20 cellular contexts compared by ENCODE assay signal in genomic region chr15:41789662-41790061, GRCh38. TPM values are rescaled to one million over a fixed set of nuclear protein-coding genes. Genes with fewer than 3 reads are reported as not detected.
DNase-seq lines count a peak whose midpoint lies in the region; ATAC-seq and TF ChIP-seq lines count a peak whose summit lies in the region.
"Had no signal": no experiment of that assay in that cellular context is flagged by ENCODE, and none has a peak within 500 bp of the region (broad histone marks: within the 10 kb centered on the region; RNA-seq: fewer than 3 reads in every experiment).

No MANE protein-coding gene starts in this region.

- POLR2A ChIA-PET in Caco-2 (lab: Charles Lee), result no interaction called here

- TF ChIP-seq CTCF in Caco-2 (IDR thresholded peaks at IDR 0.05; ENCODE audit: insufficient read depth in 1 of 2, low read depth in 1 of 2, low read length in 1 of 2, severe bottlenecking in 1 of 2, unreplicated experiment in 1 of 2) (no peak), RWPE2 (IDR thresholded peaks at IDR 0.05; ENCODE audit: poor library complexity, severe bottlenecking) (no peak), endothelial cell (IDR thresholded peaks at IDR 0.05; ENCODE audit: unreplicated experiment) (no peak), spleen (IDR thresholded peaks at IDR 0.05 in 8 of 11, conservative IDR thresholded peaks at IDR 0.05 in 3 of 11) (no peak)

- H3K27me3 Mint-ChIP-seq in Caco-2 (ENCODE audit: insufficient read depth, unreplicated experiment), result no peaks in the 10 kb centered on the region
- peaks cover 5% of the 10 kb centered on the region for H3K27me3 Mint-ChIP-seq in endothelial cell (ENCODE audit: unreplicated experiment)
- H3K27me3 Mint-ChIP-seq: activated naive CD4-positive, alpha-beta T cell treated with anti-CD3 and anti-CD28 coated beads, Interleukin-2, amount 10 ng/mL, durations not matched to agents 7 days and 5 days; dendritic cell treated with granulocyte-macrophage colony-stimulating factor and Interleukin-4, amounts not matched to agents 40 ng/mL and 50 ng/mL, for 4 days; stimulated activated naive CD8-positive, alpha-beta T cell treated with anti-CD3 and anti-CD28 coated beads, Interleukin-15, amount 100 ng/mL, for 72 hours had no signal

- no peak for DNase-seq in Caco-2
- no peak for DNase-seq in RWPE2 (ENCODE audit: low spot score)
- no peak for DNase-seq in endothelial cell (ENCODE audit: low spot score)
- DNase-seq in spleen, result no peak
- no peak for DNase-seq in midbrain (lab: John Stamatoyannopoulos, UW)
- no peak for DNase-seq in activated CD4-positive, alpha-beta T cell treated with anti-CD3 and anti-CD28 coated beads for 1 hour
- DNase-seq in NCI-H1105 (lab: John Stamatoyannopoulos, UW), result no peak
- DNase-seq: activated CD4-positive, alpha-beta T cell treated with anti-CD3 and anti-CD28 coated beads, Interleukin-2, amount 50 U/mL, for 1 hour; activated naive CD4-positive, alpha-beta T cell treated with anti-CD3 and anti-CD28 coated beads, Interleukin-2, amount 10 ng/mL, durations not matched to agents 7 days and 5 days; activated T-cell treated with anti-CD3 and anti-CD28 coated beads for 4 hours; body of pancreas; COR-L47; head of caudate nucleus; NCI-H1048; NCI-H774; SK-N-SH; stimulated activated naive CD8-positive, alpha-beta T cell treated with anti-CD3 and anti-CD28 coated beads, Interleukin-15, amount 100 ng/mL, for 72 hours had no signal

- H3K4me3 ChIP-seq in Caco-2 (ENCODE audit: low read depth, low read length) (no peak overlapping the region), RWPE2 (ENCODE audit: severe bottlenecking) (no peak overlapping the region), spleen (no peak overlapping the region)
- H3K4me3 ChIP-seq: body of pancreas had no signal

- H3K4me1 Mint-ChIP-seq in Caco-2 (ENCODE audit: low read depth, unreplicated experiment) (peaks cover 31% of the 10 kb centered on the region), endothelial cell (ENCODE audit: unreplicated experiment) (peaks cover 53% of the 10 kb centered on the region)

- ATAC-seq in RWPE2 (ENCODE audit: low read depth) (no peak), GM19455 (IDR thresholded peaks at IDR 0.05; ENCODE audit: unreplicated experiment) (no peak)
- ATAC-seq: body of pancreas; stimulated activated naive CD8-positive, alpha-beta T cell treated with anti-CD3 and anti-CD28 coated beads, Interleukin-15, amount 100 ng/mL, for 72 hours had no signal

- CTCF ChIA-PET in Caco-2 (lab: Charles Lee), result interaction anchor here (1.0 to 1.1 kb wide), 2 partner anchors 9 to 15 kb away, joined by 3 read pairs; partner anchors contain the start of gene MAPKBP1

- no peak for TF ChIP-seq POLR2A in spleen (IDR thresholded peaks at IDR 0.05)

- H3K4me3 Mint-ChIP-seq in Caco-2 (ENCODE audit: unreplicated experiment) (no peak overlapping the region), endothelial cell (ENCODE audit: unreplicated experiment) (no peak overlapping the region)
- H3K4me3 Mint-ChIP-seq: activated naive CD4-positive, alpha-beta T cell treated with anti-CD3 and anti-CD28 coated beads, Interleukin-2, amount 10 ng/mL, durations not matched to agents 7 days and 5 days; dendritic cell treated with granulocyte-macrophage colony-stimulating factor and Interleukin-4, amounts not matched to agents 40 ng/mL and 50 ng/mL, for 4 days; stimulated activated naive CD8-positive, alpha-beta T cell treated with anti-CD3 and anti-CD28 coated beads, Interleukin-15, amount 100 ng/mL, for 72 hours had no signal

- H3K9me3 Mint-ChIP-seq in Caco-2 (ENCODE audit: unreplicated experiment) (no peaks in the 10 kb centered on the region), endothelial cell (ENCODE audit: unreplicated experiment) (no peaks in the 10 kb centered on the region)
- H3K9me3 Mint-ChIP-seq: activated naive CD4-positive, alpha-beta T cell treated with anti-CD3 and anti-CD28 coated beads, Interleukin-2, amount 10 ng/mL, durations not matched to agents 7 days and 5 days; dendritic cell treated with granulocyte-macrophage colony-stimulating factor and Interleukin-4, amounts not matched to agents 40 ng/mL and 50 ng/mL, for 4 days; IgD-negative memory B cell; stimulated activated naive CD8-positive, alpha-beta T cell treated with anti-CD3 and anti-CD28 coated beads, Interleukin-15, amount 100 ng/mL, for 72 hours had no signal

- H3K27me3 ChIP-seq in Caco-2 (replicated peaks; ENCODE audit: control insufficient read depth, insufficient read depth, low read length) (no peaks in the 10 kb centered on the region), RWPE2 (ENCODE audit: insufficient read depth, poor library complexity, severe bottlenecking) (no peaks in the 10 kb centered on the region), spleen (replicated peaks in 1 of 7) (no peaks in the 10 kb centered on the region)
- H3K27me3 ChIP-seq: body of pancreas had no signal

- intact Hi-C loops in Caco-2 (cut with micrococcal nuclease; ENCODE audit: unreplicated experiment), result no loop called here
- intact Hi-C loops in spleen (cut with DNase I; ENCODE audit: low total_unique reads), result no loop called here

- H3K4me1 ChIP-seq in Caco-2, result peaks cover 36% of the 10 kb centered on the region
- H3K4me1 ChIP-seq in RWPE2 (ENCODE audit: insufficient read depth, poor library complexity, severe bottlenecking), result peaks cover 61% of the 10 kb centered on the region
- H3K4me1 ChIP-seq in spleen, result peaks cover 16 to 67% (median 46%) of the 10 kb centered on the region in 6 donors

- BruUV-seq in Caco-2 (replicated peaks; lab: Mats Ljungman, UMichigan), result no TSS peak

- no peaks in the 10 kb centered on the region for H3K9me3 ChIP-seq in Caco-2
- no peaks in the 10 kb centered on the region for H3K9me3 ChIP-seq in RWPE2 (ENCODE audit: severe bottlenecking)
- no peaks in the 10 kb centered on the region for H3K9me3 ChIP-seq in spleen
- H3K9me3 ChIP-seq: body of pancreas, SK-N-SH had no signal

- H3K27ac Mint-ChIP-seq in Caco-2 (ENCODE audit: unreplicated experiment) (peak overlapping the region; percentile 39), endothelial cell (ENCODE audit: unreplicated experiment) (peak overlapping the region; percentile 100)
- H3K27ac Mint-ChIP-seq: dendritic cell treated with granulocyte-macrophage colony-stimulating factor and Interleukin-4, amounts not matched to agents 40 ng/mL and 50 ng/mL, for 4 days; IgD-negative memory B cell; stimulated activated naive CD8-positive, alpha-beta T cell treated with anti-CD3 and anti-CD28 coated beads, Interleukin-15, amount 100 ng/mL, for 72 hours had no signal

- H3K36me3 ChIP-seq in Caco-2 (ENCODE audit: control insufficient read depth, insufficient read depth, low read length) (no peaks in the 10 kb centered on the region), RWPE2 (ENCODE audit: low read depth) (peaks cover 19% of the 10 kb centered on the region), spleen (no peaks in the 10 kb centered on the region)

- H3K27ac ChIP-seq in RWPE2 (ENCODE audit: poor library complexity, severe bottlenecking) (peak overlapping the region; percentile 90), spleen (peak overlapping the region in 5 of 8 donors; percentile 21 to 71 (median 56))
- H3K27ac ChIP-seq: body of pancreas had no signal

- peaks cover 11% of the 10 kb centered on the region for H3K36me3 Mint-ChIP-seq in Caco-2 (ENCODE audit: insufficient read depth, unreplicated experiment)
- peaks cover 8% of the 10 kb centered on the region for H3K36me3 Mint-ChIP-seq in endothelial cell (ENCODE audit: low read depth, unreplicated experiment)
- H3K36me3 Mint-ChIP-seq: activated naive CD4-positive, alpha-beta T cell treated with anti-CD3 and anti-CD28 coated beads, Interleukin-2, amount 10 ng/mL, durations not matched to agents 7 days and 5 days had no signal

RNA-seq across cellular contexts. Expression of gene MAPKBP1, which starts 15.4 kb away (rescaled TPM):
- 16.2 and 23.0 TPM in 2 replicates for total RNA-seq in Caco-2 (2022)
- 36.2 TPM for total RNA-seq in endothelial cell (ENCODE audit: unreplicated experiment)
- 10 to 100 TPM; 19.9 to 44.5 (median 37.4) TPM for total RNA-seq in spleen
- 10 to 100 TPM in 2 of 3 donors, 1 to 10 TPM in 1; 2.4 to 16.6 (median 12.5) TPM for polyA plus RNA-seq in spleen

RNA-seq across cellular contexts. Expression of gene JMJD7, which starts 38.2 kb away (rescaled TPM):
- total RNA-seq in Caco-2 (2022), result 10.9 and 12.2 TPM in 2 replicates
- 13.8 TPM for total RNA-seq in endothelial cell (ENCODE audit: unreplicated experiment)
- total RNA-seq in spleen, result 10 to 100 TPM in 5 of 7 donors, 1 to 10 TPM in 2; 3.2 to 20.1 (median 13.0) TPM
- polyA plus RNA-seq in spleen, result 10 to 100 TPM in 1 of 3 donors, 1 to 10 TPM in 2; 5.2 to 10.9 (median 8.6) TPM

RNA-seq across cellular contexts. Expression of gene PLA2G4B, which starts 49.0 kb away (rescaled TPM):
- total RNA-seq in Caco-2 (2022) (5.8 and 6.0 TPM in 2 replicates), endothelial cell (ENCODE audit: unreplicated experiment) (2.9 TPM), spleen (10 to 100 TPM in 4 of 7 donors, 1 to 10 TPM in 3; 4.0 to 14.4 (median 10.2) TPM)
- polyA plus RNA-seq in spleen, result 10 to 100 TPM; 10.6 to 20.8 (median 18.5) TPM
